ENCODE assay signal across 29 cellular contexts in the genomic region with DNA sequence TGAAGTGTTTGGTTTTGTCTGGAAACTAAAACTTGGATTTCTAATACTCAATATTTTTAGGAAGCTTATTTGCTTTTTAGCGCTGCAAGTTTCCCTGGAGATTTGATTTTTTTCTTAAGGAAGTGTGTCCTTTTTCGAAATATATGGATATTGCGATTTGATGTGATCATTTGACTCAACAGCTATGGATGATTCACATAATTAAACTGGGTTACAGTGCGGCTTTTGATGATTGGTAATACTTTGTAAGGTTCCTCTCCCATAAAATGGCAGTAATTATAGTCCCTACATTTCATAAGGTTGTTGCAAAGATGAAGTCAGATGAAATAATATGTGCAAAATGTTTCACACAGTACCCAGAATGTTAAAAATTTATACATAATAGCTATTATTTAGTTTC. TPM values are rescaled to one million over a fixed set of nuclear protein-coding genes. Genes with fewer than 3 reads are reported as not detected.
A peak's percentile ranks its signal among the peaks of the same experiment; 100 is the strongest.
DNase-seq lines count a peak whose midpoint lies in the region; ATAC-seq and TF ChIP-seq lines count a peak whose summit lies in the region.
"Had no signal": no experiment of that assay in that cellular context is flagged by ENCODE, and none has a peak within 500 bp of the region (broad histone marks: within the 10 kb centered on the region; RNA-seq: fewer than 3 reads in every experiment).

No MANE protein-coding gene starts in this region.

- H3K36me3 ChIP-seq in heart left ventricle (peaks cover 0 to 96% (median 80%) of the 10 kb centered on the region in 9 donors), Karpas-422 (ENCODE audit: insufficient read depth, low read length) (peaks cover 80% of the 10 kb centered on the region), subcutaneous abdominal adipose tissue (ENCODE audit: control insufficient read depth in 5 of 5, insufficient read depth in 5 of 5, low read length in 5 of 5) (peaks cover 24 to 70% (median 41%) of the 10 kb centered on the region in 5 donors)
- H3K36me3 ChIP-seq: neutrophil, uterus had no signal

- peaks cover 57% of the 10 kb centered on the region for H3K79me2 ChIP-seq in Karpas-422 (ENCODE audit: low read length)

- no peaks in the 10 kb centered on the region for H3K27me3 ChIP-seq in heart left ventricle
- no peaks in the 10 kb centered on the region for H3K27me3 ChIP-seq in Karpas-422 (ENCODE audit: low read length)
- H3K27me3 ChIP-seq in subcutaneous abdominal adipose tissue (ENCODE audit: control insufficient read depth in 5 of 5, insufficient read depth in 4 of 5, low read length in 5 of 5) = no peaks in the 10 kb centered on the region
- H3K27me3 ChIP-seq: cardiac muscle cell, neutrophil, uterus had no signal

- no peak overlapping the region for H3K4me3 ChIP-seq in heart left ventricle
- H3K4me3 ChIP-seq in Karpas-422 (ENCODE audit: low read length) = no peak overlapping the region
- no peak overlapping the region for H3K4me3 ChIP-seq in subcutaneous abdominal adipose tissue (ENCODE audit: low read depth in 1 of 5, low read length in 5 of 5)
- H3K4me3 ChIP-seq: cardiac muscle cell, GM23248, skin epidermis, uterus had no signal

- WGBS in heart left ventricle, 4 donors = 75 to 79% (median 78%) methylated on average over 4 of the region's 4 CpGs

- TF ChIP-seq CTCF in heart left ventricle (IDR thresholded peaks at IDR 0.05) = no peak
- no peak for TF ChIP-seq CTCF in GM13976 (IDR thresholded peaks at IDR 0.05; ENCODE audit: borderline replicate concordance, control extremely low read depth, extremely low read depth, insufficient read depth, missing control alignments)

- H3K9me2 ChIP-seq in Karpas-422 (replicated peaks; ENCODE audit: insufficient read depth, low read length) = no peaks in the 10 kb centered on the region

- H3K27ac ChIP-seq in heart left ventricle = peak overlapping the region in 8 of 12 donors; percentile 0 to 78 (median 42)
- H3K27ac ChIP-seq in Karpas-422 (ENCODE audit: low read length) = peak overlapping the region; percentile 36; the same call in 1 of the 2 replicates
- peak overlapping the region; percentile 82 for H3K27ac ChIP-seq in epithelial cell of prostate
- peak overlapping the region; percentile 89 for H3K27ac ChIP-seq in subcutaneous abdominal adipose tissue (ENCODE audit: low read depth, low read length)
- H3K27ac ChIP-seq: cardiac muscle cell, GM23248, neutrophil, skin epidermis, uterus had no signal

- no peak overlapping the region for H3K9ac ChIP-seq in Karpas-422 (ENCODE audit: low read length)
- H3K9ac ChIP-seq in subcutaneous abdominal adipose tissue (ENCODE audit: low read length in 5 of 5) = no peak overlapping the region
- H3K9ac ChIP-seq: GM23248 had no signal

- TF ChIP-seq POLR2A in heart left ventricle (IDR thresholded peaks at IDR 0.05) = no peak

- in situ Hi-C loops in GM13976 (cut with MboI; ENCODE audit: low sequenced_read_pairs, unreplicated experiment) = no loop called here

- no peak for ATAC-seq in heart left ventricle
- no peak for ATAC-seq in Right ventricle myocardium inferior
- ATAC-seq: stimulated activated memory B cell treated with anti-CD40 and anti-IgM and Interleukin-4, amounts not matched to agents 10 μg/mL and 1 μg/mL and 100 μg/mL, for 72 hours had no signal

- H4K20me1 ChIP-seq in Karpas-422 (ENCODE audit: insufficient read depth, low read depth, low read length) = peaks cover 17% of the 10 kb centered on the region; the same call in 1 of the 2 replicates

- H3K4me1 ChIP-seq in heart left ventricle = peaks cover 2 to 83% (median 31%) of the 10 kb centered on the region in 12 donors
- peaks cover 45% of the 10 kb centered on the region for H3K4me1 ChIP-seq in Karpas-422 (ENCODE audit: low read length)
- H3K4me1 ChIP-seq in subcutaneous abdominal adipose tissue (ENCODE audit: control insufficient read depth in 5 of 5, insufficient read depth in 5 of 5, low read length in 5 of 5) = peaks cover 3 to 32% (median 17%) of the 10 kb centered on the region in 5 donors
- H3K4me1 ChIP-seq: uterus had no signal

- DNase-seq in heart left ventricle (no peak), Right ventricle myocardium inferior (ENCODE audit: missing footprints) (no peak), Karpas-422 (peak; percentile 35), epithelial cell of prostate (ENCODE audit: low read depth, low spot score) (no peak), GM13976 (ENCODE audit: low spot score) (no peak), kidney glomerular epithelial cell (lab: John Stamatoyannopoulos, UW) (no peak), NCI-H187 treated with DMSO at 0.1 percent for 48 hours (lab: John Stamatoyannopoulos, UW) (no peak)
- DNase-seq: activated CD4-positive, alpha-beta T cell treated with anti-CD3 and anti-CD28 coated beads, Interleukin-2, amount 10 ng/mL, durations not matched to agents 24 days and 14 days; activated effector memory CD4-positive, alpha-beta T cell treated with anti-CD3 and anti-CD28 coated beads, Interleukin-2, amount 50 U/mL, for 16 hours; amygdala; GDM1; GM23248; immature natural killer cell; NCI-H1105; NCI-H2081; NCI-H345; SIG-M5; stimulated activated CD4-positive, alpha-beta T cell treated with anti-CD3 and anti-CD28 coated beads, Interleukin-1b, Interleukin-23, amount 100 ng/mL, for 48 hours; uterus had no signal

- no peak overlapping the region for H2AFZ ChIP-seq in Karpas-422 (ENCODE audit: low read length)
- H2AFZ ChIP-seq: GM23248 had no signal

- H3K9me3 ChIP-seq in heart left ventricle (no peaks in the 10 kb centered on the region), Karpas-422 (ENCODE audit: low read length) (no peaks in the 10 kb centered on the region), subcutaneous abdominal adipose tissue (ENCODE audit: control insufficient read depth in 5 of 5, low read length in 5 of 5) (no peaks in the 10 kb centered on the region)
- H3K9me3 ChIP-seq: neutrophil, uterus had no signal

- no peak overlapping the region for H3K4me2 ChIP-seq in Karpas-422 (ENCODE audit: low read depth, low read length, poor library complexity, severe bottlenecking)

- intact Hi-C loops in heart left ventricle (cut with DNase I) = no loop called here
- intact Hi-C loops in Right ventricle myocardium inferior (cut with DNase I) = no loop called here

RNA-seq across cellular contexts. Expression of gene LDHB, which starts 13.1 kb away (rescaled TPM):
- total RNA-seq in heart left ventricle = 1,000 to 10,000 TPM; 1,099 to 3,071 (median 2,267) TPM
- 1,000 to 10,000 TPM; 1,100 to 2,070 TPM for polyA plus RNA-seq in heart left ventricle
- 1,958 TPM for total RNA-seq in Right ventricle myocardium inferior
- 848 and 1,058 TPM in 2 replicates for total RNA-seq in Karpas-422 (2014; rRNA removed; shearing (Covaris generic); ENCODE audit: low replicate concordance)

RNA-seq across cellular contexts. Expression of gene GYS2, which starts 39.9 kb away (rescaled TPM):
- total RNA-seq in heart left ventricle = under 1 TPM in 1 of 9 donors, not detected in 8; 0.35 TPM
- polyA plus RNA-seq in heart left ventricle = under 1 TPM in 1 of 2 donors, not detected in 1; 0.04 TPM
- not detected for total RNA-seq in Right ventricle myocardium inferior
- total RNA-seq in Karpas-422 (2014; rRNA removed; shearing (Covaris generic); ENCODE audit: low replicate concordance) = not detected in 2 replicates
- total RNA-seq: activated CD4-positive, alpha-beta T cell treated with anti-CD3 and anti-CD28 coated beads, Interleukin-2, amount 10 ng/mL, durations not matched to agents 24 days and 14 days; cardiac muscle cell; fibroblast of villous mesenchyme; GM23248; LHCN-M2; mucosa of gallbladder; temporal lobe; uterus had no signal
- polyA plus RNA-seq: cardiac muscle cell, CD14-positive monocyte, GM23248, immature natural killer cell had no signal

Comparison
In these comparisons a context has a peak if more than half of its experiments do, and no peak if none do; other contexts are left out.
1. H3K27ac ChIP-seq: peak in every context shown above with its lines; median percentile 89 in subcutaneous abdominal adipose tissue; 82 in epithelial cell of prostate; 42 in heart left ventricle; 36 in Karpas-422.